Comparison of ENCODE assay signal across 23 cellular contexts in the genomic region with DNA sequence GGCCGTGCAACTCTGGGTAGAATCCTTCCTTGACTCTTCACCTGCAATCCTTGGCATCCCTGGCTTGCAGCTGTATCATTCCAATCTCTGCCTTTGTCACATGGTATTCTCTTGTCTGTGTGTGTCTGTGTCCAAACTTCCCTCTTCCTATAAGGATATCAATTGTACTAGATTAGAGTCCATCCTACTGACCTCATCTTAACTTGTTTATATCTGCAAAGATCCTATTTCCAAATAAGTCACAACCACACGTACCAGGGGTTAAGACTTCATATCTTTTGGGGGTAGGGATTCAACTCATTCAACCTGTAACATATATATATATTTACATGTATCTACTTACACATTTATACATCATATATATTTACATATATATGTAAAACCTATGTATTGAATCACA.
"Had no signal": no experiment of that assay in that cellular context is flagged by ENCODE, and none has a peak within 500 bp of the region (broad histone marks: within the 10 kb centered on the region; RNA-seq: fewer than 3 reads in every experiment).

No MANE protein-coding gene starts in this region.

- H3K9me3 ChIP-seq: SK-N-SH had no signal

- H3K27ac ChIP-seq: KMS-11, RWPE1 had no signal

- DNase-seq: Kasumi-1, MM.1S, NCI-H1092 treated with DMSO at 0.1 percent for 48 hours, NCI-H1436, NCI-H187, NCI-H2029, NCI-H2081 treated with DMSO at 0.1 percent for 48 hours, NCI-H2171, NCI-H226, NCI-H446, NCI-H510A, NCI-H524 treated with DMSO at 0.1 percent for 48 hours, NCI-H69, NCI-H774, PC-3, SHP77, SK-N-SH, SW 1271 had no signal

- H3K4me2 ChIP-seq: KMS-11, SK-N-SH had no signal

- ATAC-seq: HepG2, K562, Panc1, PC-3 had no signal

- H3K4me3 ChIP-seq: K562 had no signal

- H3K9ac ChIP-seq: KMS-11, SK-N-SH had no signal
